Comparison of ENCODE assay signal across 18 cellular contexts in the genomic region with DNA sequence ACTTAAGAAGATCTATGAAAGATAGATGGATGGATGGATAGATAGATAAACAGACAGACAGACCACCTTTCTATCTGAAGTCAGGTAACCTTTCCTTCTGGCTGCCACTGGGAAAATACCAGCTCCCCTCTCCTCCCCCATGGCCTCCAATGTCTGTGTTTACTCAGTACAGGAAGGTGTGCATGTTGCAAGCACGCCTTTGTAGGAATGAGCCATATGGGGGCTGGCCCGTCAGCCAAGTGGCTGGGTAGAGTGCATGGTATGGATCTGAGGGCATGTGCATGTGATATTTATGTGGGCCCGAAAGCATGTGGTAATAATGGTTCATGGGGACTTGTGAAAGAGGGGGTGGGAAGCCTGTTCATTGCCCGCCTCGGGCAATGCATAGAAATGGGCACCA.
"Had no signal": no experiment of that assay in that cellular context is flagged by ENCODE, and none has a peak within 500 bp of the region (broad histone marks: within the 10 kb centered on the region; RNA-seq: fewer than 3 reads in every experiment).

No MANE protein-coding gene starts in this region.

- H3K4me3 Mint-ChIP-seq: activated B cell treated with CpG ODN at 0.5 μM for 24 hours; activated CD4-positive, alpha-beta memory T cell treated with anti-CD3 and anti-CD28 coated beads for 36 hours; activated CD4-positive, alpha-beta T cell treated with anti-CD3 and anti-CD28 coated beads, Interleukin-2, amount 10 ng/mL, durations not matched to agents 7 days and 5 days; activated naive CD8-positive, alpha-beta T cell; activated T-cell treated with anti-CD3 and anti-CD28 coated beads, Interleukin-2, amount 50 U/mL, for 4 hours; T-helper 17 cell had no signal

- H3K4me1 Mint-ChIP-seq: activated B cell treated with CpG ODN at 0.5 μM for 24 hours; activated CD4-positive, alpha-beta T cell treated with anti-CD3 and anti-CD28 coated beads, Interleukin-2, amount 10 ng/mL, durations not matched to agents 7 days and 5 days; T-helper 17 cell had no signal

- H3K9me3 Mint-ChIP-seq: activated B cell treated with CpG ODN at 0.5 μM for 24 hours; activated CD4-positive, alpha-beta T cell treated with anti-CD3 and anti-CD28 coated beads, Interleukin-2, amount 10 ng/mL, durations not matched to agents 7 days and 5 days; activated T-cell treated with anti-CD3 and anti-CD28 coated beads, Interleukin-2, amount 50 U/mL, for 4 hours had no signal

- H3K36me3 Mint-ChIP-seq: activated CD4-positive, alpha-beta memory T cell treated with anti-CD3 and anti-CD28 coated beads for 36 hours had no signal

- H3K9me3 ChIP-seq: breast epithelium had no signal

- H3K4me1 ChIP-seq: breast epithelium had no signal

- DNase-seq: activated B cell treated with CpG ODN at 0.5 μM for 24 hours; activated CD4-positive, alpha-beta memory T cell treated with anti-CD3 and anti-CD28 coated beads for 36 hours; activated CD4-positive, alpha-beta T cell treated with anti-CD3 and anti-CD28 coated beads for 1 hour; activated CD4-positive, alpha-beta T cell treated with anti-CD3 and anti-CD28 coated beads, Interleukin-2, amount 10 ng/mL, durations not matched to agents 7 days and 5 days; activated CD8-positive, alpha-beta memory T cell treated with anti-CD3 and anti-CD28 coated beads for 24 hours; activated effector memory CD4-positive, alpha-beta T cell treated with anti-CD3 and anti-CD28 coated beads, Interleukin-2, amount 50 U/mL, for 16 hours; activated naive CD4-positive, alpha-beta T cell treated with Interleukin-2 at 50 U/mL for 16 hours; activated T-cell treated with anti-CD3 and anti-CD28 coated beads, Interleukin-2, amount 50 U/mL, for 4 hours; amygdala; NCI-H1105 treated with DMSO at 0.1 percent for 48 hours; NCI-H1436 treated with DMSO at 0.1 percent for 48 hours; NCI-H187; NCI-H524; SIG-M5; T-helper 17 cell; T-helper 9 cell had no signal

- H3K27ac ChIP-seq: breast epithelium had no signal

- H3K36me3 ChIP-seq: breast epithelium had no signal

- H3K4me3 ChIP-seq: breast epithelium had no signal

- H3K27me3 ChIP-seq: breast epithelium had no signal

- H3K27ac Mint-ChIP-seq: activated B cell treated with CpG ODN at 0.5 μM for 24 hours; activated CD4-positive, alpha-beta memory T cell treated with anti-CD3 and anti-CD28 coated beads for 36 hours; activated CD4-positive, alpha-beta T cell treated with anti-CD3 and anti-CD28 coated beads, Interleukin-2, amount 10 ng/mL, durations not matched to agents 7 days and 5 days; activated naive CD8-positive, alpha-beta T cell; T-helper 17 cell had no signal
